In the genomic region with DNA sequence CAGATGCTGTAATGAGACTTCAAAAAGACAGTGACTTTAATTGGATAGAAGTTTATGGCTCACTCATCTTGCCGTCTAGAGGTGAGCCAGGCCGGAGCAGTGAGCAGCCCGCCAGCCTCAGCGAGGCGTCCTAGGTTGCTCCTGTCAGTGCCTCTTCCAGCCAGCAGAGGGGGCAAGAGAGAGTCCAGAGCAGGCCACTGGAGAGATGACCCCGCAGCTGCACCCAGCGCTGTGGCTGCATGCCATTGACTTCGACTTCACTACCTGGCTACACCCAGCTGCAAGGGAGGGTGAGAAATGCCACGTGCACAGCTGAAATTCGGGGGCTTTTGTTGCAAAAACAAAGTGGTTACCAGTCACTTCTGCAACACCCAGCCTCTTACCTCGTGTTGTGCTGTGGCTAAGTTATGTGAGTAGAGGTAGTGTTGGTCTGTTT, we compare ENCODE assay signal across 1 cellular context.
A peak's percentile ranks its signal among the peaks of the same experiment; 100 is the strongest.
TF ChIP-seq lines count a peak whose summit lies in the region.

No MANE protein-coding gene starts in this region.

TF ChIP-seq in K562, 482 proteins besides CTCF, POLR2A, EP300 and RAD21 (continued from another document and continues in another):
- TF ChIP-seq IRF2 (CRISPR knock-in tag; IDR thresholded peaks at IDR 0.05) = no peak
- TF ChIP-seq BHLHE40 (IDR thresholded peaks at IDR 0.05; ENCODE audit: low read length) = no peak
- TF ChIP-seq PYGO2 (tag; IDR thresholded peaks at IDR 0.05) = no peak
- no peak for TF ChIP-seq NFE2L1 (tag; IDR thresholded peaks at IDR 0.05; ENCODE audit: borderline replicate concordance, low read depth)
- no peak for TF ChIP-seq ZNF785 (CRISPR knock-in tag; IDR thresholded peaks at IDR 0.05)
- TF ChIP-seq, protein P1, sequence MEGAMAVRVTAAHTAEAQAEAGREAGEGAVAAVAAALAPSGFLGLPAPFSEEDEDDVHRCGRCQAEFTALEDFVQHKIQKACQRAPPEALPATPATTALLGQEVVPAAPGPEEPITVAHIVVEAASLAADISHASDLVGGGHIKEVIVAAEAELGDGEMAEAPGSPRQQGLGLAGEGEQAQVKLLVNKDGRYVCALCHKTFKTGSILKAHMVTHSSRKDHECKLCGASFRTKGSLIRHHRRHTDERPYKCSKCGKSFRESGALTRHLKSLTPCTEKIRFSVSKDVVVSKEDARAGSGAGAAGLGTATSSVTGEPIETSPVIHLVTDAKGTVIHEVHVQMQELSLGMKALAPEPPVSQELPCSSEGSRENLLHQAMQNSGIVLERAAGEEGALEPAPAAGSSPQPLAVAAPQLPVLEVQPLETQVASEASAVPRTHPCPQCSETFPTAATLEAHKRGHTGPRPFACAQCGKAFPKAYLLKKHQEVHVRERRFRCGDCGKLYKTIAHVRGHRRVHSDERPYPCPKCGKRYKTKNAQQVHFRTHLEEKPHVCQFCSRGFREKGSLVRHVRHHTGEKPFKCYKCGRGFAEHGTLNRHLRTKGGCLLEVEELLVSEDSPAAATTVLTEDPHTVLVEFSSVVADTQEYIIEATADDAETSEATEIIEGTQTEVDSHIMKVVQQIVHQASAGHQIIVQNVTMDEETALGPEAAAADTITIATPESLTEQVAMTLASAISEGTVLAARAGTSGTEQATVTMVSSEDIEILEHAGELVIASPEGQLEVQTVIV (CRISPR knock-in tag; IDR thresholded peaks at IDR 0.05; ENCODE audit: borderline replicate concordance) = no peak
- TF ChIP-seq ZBED1 (IDR thresholded peaks at IDR 0.05) = no peak
- no peak for TF ChIP-seq KLF10 (CRISPR knock-in tag; IDR thresholded peaks at IDR 0.05)
- no peak for TF ChIP-seq ZC3H11A (IDR thresholded peaks at IDR 0.05; ENCODE audit: low read depth, low read length)
- TF ChIP-seq, protein P2, sequence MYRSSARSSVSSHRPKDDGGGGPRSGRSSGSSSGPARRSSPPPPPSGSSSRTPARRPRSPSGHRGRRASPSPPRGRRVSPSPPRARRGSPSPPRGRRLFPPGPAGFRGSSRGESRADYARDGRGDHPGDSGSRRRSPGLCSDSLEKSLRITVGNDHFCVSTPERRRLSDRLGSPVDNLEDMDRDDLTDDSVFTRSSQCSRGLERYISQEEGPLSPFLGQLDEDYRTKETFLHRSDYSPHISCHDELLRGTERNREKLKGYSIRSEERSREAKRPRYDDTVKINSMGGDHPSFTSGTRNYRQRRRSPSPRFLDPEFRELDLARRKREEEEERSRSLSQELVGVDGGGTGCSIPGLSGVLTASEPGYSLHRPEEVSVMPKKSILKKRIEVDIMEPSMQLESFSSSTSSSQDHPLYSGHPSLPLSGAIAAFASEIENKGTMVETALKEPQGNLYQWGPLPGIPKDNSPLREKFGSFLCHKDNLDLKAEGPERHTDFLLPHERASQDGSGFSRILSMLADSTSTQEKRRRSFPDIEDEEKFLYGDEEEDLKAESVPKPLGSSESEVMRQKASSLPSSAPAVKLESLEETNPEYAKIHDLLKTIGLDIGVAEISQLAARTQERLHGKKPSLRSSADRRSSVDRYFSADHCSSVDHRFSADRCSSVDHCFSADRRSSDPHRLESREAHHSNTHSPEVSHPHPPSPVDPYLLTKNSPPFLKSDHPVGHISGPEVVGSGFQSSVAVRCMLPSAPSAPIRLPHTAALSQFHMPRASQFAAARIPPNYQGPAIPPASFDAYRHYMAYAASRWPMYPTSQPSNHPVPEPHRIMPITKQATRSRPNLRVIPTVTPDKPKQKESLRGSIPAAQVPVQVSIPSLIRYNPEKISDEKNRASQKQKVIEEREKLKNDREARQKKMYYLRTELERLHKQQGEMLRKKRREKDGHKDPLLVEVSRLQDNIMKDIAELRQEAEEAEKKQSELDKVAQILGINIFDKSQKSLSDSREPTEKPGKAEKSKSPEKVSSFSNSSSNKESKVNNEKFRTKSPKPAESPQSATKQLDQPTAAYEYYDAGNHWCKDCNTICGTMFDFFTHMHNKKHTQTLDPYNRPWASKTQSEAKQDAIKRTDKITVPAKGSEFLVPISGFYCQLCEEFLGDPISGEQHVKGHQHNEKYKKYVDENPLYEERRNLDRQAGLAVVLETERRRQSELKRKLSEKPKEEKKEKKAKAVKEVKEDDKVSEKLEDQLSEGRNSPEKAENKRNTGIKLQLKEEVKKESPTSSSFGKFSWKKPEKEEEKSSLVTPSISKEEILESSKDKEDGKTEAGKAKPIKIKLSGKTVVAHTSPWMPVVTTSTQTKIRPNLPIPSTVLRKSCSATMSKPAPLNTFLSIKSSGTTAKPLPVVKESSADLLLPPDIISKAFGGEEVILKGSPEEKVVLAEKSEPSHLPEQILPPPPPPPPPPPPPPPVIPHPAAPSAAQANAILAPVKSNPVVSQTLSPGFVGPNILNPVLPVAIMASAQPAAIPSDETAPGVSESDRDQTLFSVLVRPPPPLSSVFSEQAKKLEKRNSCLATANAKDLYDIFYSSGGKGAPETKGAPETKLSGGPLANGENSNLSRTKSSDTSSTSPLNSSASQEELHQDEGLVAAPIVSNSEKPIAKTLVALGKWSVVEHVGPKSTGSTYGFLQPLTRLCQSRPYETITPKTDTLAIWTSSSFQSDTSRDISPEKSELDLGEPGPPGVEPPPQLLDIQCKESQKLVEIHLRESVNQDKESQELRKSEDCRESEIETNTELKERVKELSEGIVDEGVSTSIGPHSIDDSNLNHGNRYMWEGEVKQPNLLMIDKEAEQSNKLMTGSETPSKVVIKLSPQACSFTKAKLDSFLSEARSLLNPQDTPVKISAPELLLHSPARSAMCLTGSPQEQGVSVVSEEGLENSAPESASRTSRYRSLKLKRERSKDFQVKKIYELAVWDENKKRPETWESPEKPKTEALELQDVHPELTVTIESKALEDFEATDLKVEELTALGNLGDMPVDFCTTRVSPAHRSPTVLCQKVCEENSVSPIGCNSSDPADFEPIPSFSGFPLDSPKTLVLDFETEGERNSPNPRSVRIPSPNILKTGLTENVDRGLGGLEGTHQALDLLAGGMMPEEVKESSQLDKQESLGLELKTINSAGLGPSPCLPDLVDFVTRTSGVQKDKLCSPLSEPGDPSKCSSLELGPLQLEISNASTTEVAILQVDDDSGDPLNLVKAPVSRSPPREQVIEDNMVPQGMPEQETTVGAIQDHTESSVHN (IDR thresholded peaks at IDR 0.05; ENCODE audit: borderline replicate concordance in 1 of 2, low read depth in 1 of 2) = no peak
- TF ChIP-seq ETV5 (CRISPR knock-in tag; IDR thresholded peaks at IDR 0.05; ENCODE audit: low read depth) = no peak
- no peak for TF ChIP-seq SMAD1 (IDR thresholded peaks at IDR 0.05; ENCODE audit: low read depth, low read length, partially characterized antibody)
- TF ChIP-seq, protein P3, sequence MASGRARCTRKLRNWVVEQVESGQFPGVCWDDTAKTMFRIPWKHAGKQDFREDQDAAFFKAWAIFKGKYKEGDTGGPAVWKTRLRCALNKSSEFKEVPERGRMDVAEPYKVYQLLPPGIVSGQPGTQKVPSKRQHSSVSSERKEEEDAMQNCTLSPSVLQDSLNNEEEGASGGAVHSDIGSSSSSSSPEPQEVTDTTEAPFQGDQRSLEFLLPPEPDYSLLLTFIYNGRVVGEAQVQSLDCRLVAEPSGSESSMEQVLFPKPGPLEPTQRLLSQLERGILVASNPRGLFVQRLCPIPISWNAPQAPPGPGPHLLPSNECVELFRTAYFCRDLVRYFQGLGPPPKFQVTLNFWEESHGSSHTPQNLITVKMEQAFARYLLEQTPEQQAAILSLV (tag; IDR thresholded peaks at IDR 0.05) = no peak
- TF ChIP-seq ATF7 (IDR thresholded peaks at IDR 0.05) = 0 out of 2 replicates have a peak, but pooled peaks have one; percentile 36
- TF ChIP-seq, protein P4, sequence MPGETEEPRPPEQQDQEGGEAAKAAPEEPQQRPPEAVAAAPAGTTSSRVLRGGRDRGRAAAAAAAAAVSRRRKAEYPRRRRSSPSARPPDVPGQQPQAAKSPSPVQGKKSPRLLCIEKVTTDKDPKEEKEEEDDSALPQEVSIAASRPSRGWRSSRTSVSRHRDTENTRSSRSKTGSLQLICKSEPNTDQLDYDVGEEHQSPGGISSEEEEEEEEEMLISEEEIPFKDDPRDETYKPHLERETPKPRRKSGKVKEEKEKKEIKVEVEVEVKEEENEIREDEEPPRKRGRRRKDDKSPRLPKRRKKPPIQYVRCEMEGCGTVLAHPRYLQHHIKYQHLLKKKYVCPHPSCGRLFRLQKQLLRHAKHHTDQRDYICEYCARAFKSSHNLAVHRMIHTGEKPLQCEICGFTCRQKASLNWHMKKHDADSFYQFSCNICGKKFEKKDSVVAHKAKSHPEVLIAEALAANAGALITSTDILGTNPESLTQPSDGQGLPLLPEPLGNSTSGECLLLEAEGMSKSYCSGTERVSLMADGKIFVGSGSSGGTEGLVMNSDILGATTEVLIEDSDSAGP (CRISPR knock-in tag; IDR thresholded peaks at IDR 0.05) = no peak
- TF ChIP-seq, protein P5, sequence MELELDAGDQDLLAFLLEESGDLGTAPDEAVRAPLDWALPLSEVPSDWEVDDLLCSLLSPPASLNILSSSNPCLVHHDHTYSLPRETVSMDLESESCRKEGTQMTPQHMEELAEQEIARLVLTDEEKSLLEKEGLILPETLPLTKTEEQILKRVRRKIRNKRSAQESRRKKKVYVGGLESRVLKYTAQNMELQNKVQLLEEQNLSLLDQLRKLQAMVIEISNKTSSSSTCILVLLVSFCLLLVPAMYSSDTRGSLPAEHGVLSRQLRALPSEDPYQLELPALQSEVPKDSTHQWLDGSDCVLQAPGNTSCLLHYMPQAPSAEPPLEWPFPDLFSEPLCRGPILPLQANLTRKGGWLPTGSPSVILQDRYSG (tag; conservative IDR thresholded peaks at IDR 0.05; ENCODE audit: low read depth) = no peak
- TF ChIP-seq HMGN3 (IDR thresholded peaks at IDR 0.05; ENCODE audit: borderline replicate concordance, extremely low read depth, insufficient read length, low read depth, low read length) = peak; percentile 47
- TF ChIP-seq TCF3 (CRISPR knock-in tag; IDR thresholded peaks at IDR 0.05) = no peak
- TF ChIP-seq CBFA2T3 (IDR thresholded peaks at IDR 0.05) = no peak; the same call in 1 of the 2 replicates
- TF ChIP-seq, protein P6, sequence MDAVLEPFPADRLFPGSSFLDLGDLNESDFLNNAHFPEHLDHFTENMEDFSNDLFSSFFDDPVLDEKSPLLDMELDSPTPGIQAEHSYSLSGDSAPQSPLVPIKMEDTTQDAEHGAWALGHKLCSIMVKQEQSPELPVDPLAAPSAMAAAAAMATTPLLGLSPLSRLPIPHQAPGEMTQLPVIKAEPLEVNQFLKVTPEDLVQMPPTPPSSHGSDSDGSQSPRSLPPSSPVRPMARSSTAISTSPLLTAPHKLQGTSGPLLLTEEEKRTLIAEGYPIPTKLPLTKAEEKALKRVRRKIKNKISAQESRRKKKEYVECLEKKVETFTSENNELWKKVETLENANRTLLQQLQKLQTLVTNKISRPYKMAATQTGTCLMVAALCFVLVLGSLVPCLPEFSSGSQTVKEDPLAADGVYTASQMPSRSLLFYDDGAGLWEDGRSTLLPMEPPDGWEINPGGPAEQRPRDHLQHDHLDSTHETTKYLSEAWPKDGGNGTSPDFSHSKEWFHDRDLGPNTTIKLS (IDR thresholded peaks at IDR 0.05; ENCODE audit: borderline replicate concordance, low read depth) = peak; percentile 32; the same call in 1 of the 2 replicates
